Comparison of ENCODE assay signal across 25 cellular contexts in genomic region chr5:95084757-95085156, GRCh38.
"Had no signal": no experiment of that assay in that cellular context is flagged by ENCODE, and none has a peak within 500 bp of the region (broad histone marks: within the 10 kb centered on the region; RNA-seq: fewer than 3 reads in every experiment).

No MANE protein-coding gene starts in this region.

- H3K27ac Mint-ChIP-seq: activated B cell treated with CpG ODN at 0.5 μM for 24 hours; activated CD8-positive, alpha-beta T cell treated with anti-CD3 and anti-CD28 coated beads for 36 hours; activated naive CD4-positive, alpha-beta T cell treated with anti-CD3 and anti-CD28 coated beads, Interleukin-2, amount 50 U/mL, for 24 hours; activated naive CD8-positive, alpha-beta T cell treated with anti-CD3 and anti-CD28 coated beads, Interleukin-2, amount 50 U/mL, for 24 hours; activated T-helper 2 cell treated with anti-CD3 and anti-CD28 coated beads, Interferon-gamma antibody, Interleukin-2, Interleukin-4, amounts not matched to agents 10 μg/mL and 5 μg/mL and 100 μg/mL, durations not matched to agents 14 hours and 24 hours and 36 hours; endodermal cell; natural killer cell; stimulated activated effector memory CD8-positive, alpha-beta T cell treated with anti-CD3 and anti-CD28 coated beads, Interleukin-12 subunit alpha, Interleukin-12 subunit beta, amount 100 ng/mL, for 72 hours; stimulated activated naive CD8-positive, alpha-beta T cell treated with anti-CD3 and anti-CD28 coated beads, Interleukin-15, Interleukin-2, amounts not matched to agents 100 ng/mL and 50 ng/mL, for 24 hours had no signal

- H3K4me1 ChIP-seq: esophagus muscularis mucosa, right lobe of liver, uterus had no signal

- DNase-seq: activated B cell treated with CpG ODN at 0.5 μM for 24 hours; activated CD4-positive, alpha-beta T cell treated with anti-CD3 and anti-CD28 coated beads, Interleukin-2, amount 50 U/mL, for 1 hour; activated CD8-positive, alpha-beta T cell treated with anti-CD3 and anti-CD28 coated beads for 36 hours; activated naive CD8-positive, alpha-beta T cell treated with anti-CD3 and anti-CD28 coated beads, Interleukin-2, amount 50 U/mL, for 24 hours; activated T-cell treated with anti-CD3 and anti-CD28 coated beads, Interleukin-2, amount 50 U/mL, for 4 hours; amygdala; central memory CD4-positive, alpha-beta T cell; endodermal cell; foreskin melanocyte; left lung; lower lobe of right lung; mesenchymal stem cell; natural killer cell; right lobe of liver; stimulated activated CD4-positive, alpha-beta T cell treated with anti-CD3 and anti-CD28 coated beads, Interleukin-12 subunit alpha, Interleukin-12 subunit beta, amount 100 ng/mL, for 4 hours; stimulated activated CD4-positive, alpha-beta T cell treated with anti-CD3 and anti-CD28 coated beads, Interleukin-4, amount 100 ng/mL, for 1 hour; trophoblast cell; uterus had no signal

- H3K9me3 Mint-ChIP-seq: activated B cell treated with CpG ODN at 0.5 μM for 24 hours; activated CD8-positive, alpha-beta T cell treated with anti-CD3 and anti-CD28 coated beads for 36 hours; activated naive CD4-positive, alpha-beta T cell treated with anti-CD3 and anti-CD28 coated beads, Interleukin-2, amount 50 U/mL, for 24 hours; activated naive CD8-positive, alpha-beta T cell treated with anti-CD3 and anti-CD28 coated beads, Interleukin-2, amount 50 U/mL, for 24 hours; activated T-cell treated with anti-CD3 and anti-CD28 coated beads, Interleukin-2, amount 50 U/mL, for 4 hours; activated T-helper 2 cell treated with anti-CD3 and anti-CD28 coated beads, Interferon-gamma antibody, Interleukin-2, Interleukin-4, amounts not matched to agents 10 μg/mL and 5 μg/mL and 100 μg/mL, durations not matched to agents 14 hours and 24 hours and 36 hours; endodermal cell; natural killer cell; stimulated activated effector memory CD8-positive, alpha-beta T cell treated with anti-CD3 and anti-CD28 coated beads, Interleukin-12 subunit alpha, Interleukin-12 subunit beta, amount 100 ng/mL, for 72 hours; stimulated activated naive CD8-positive, alpha-beta T cell treated with anti-CD3 and anti-CD28 coated beads, Interleukin-15, Interleukin-2, amounts not matched to agents 100 ng/mL and 50 ng/mL, for 24 hours had no signal

- H3K9me3 ChIP-seq: esophagus muscularis mucosa, left lung, lower lobe of right lung, right lobe of liver, thoracic aorta, uterus had no signal

- ATAC-seq: activated CD8-positive, alpha-beta T cell treated with anti-CD3 and anti-CD28 coated beads for 36 hours; activated naive CD8-positive, alpha-beta T cell treated with anti-CD3 and anti-CD28 coated beads, Interleukin-2, amount 50 U/mL, for 24 hours; activated T-cell treated with anti-CD3 and anti-CD28 coated beads, Interleukin-2, amount 50 U/mL, for 4 hours; left lung; lower lobe of right lung; natural killer cell; right lobe of liver; stimulated activated effector memory CD8-positive, alpha-beta T cell treated with anti-CD3 and anti-CD28 coated beads, Interleukin-12 subunit alpha, Interleukin-12 subunit beta, amount 100 ng/mL, for 72 hours had no signal

- H3K27me3 ChIP-seq: esophagus muscularis mucosa, left lung, right lobe of liver, uterus had no signal

- H3K36me3 ChIP-seq: esophagus muscularis mucosa, left lung, lower lobe of right lung, right lobe of liver, thoracic aorta, uterus had no signal

- H3K4me1 Mint-ChIP-seq: stimulated activated effector memory CD8-positive, alpha-beta T cell treated with anti-CD3 and anti-CD28 coated beads, Interleukin-12 subunit alpha, Interleukin-12 subunit beta, amount 100 ng/mL, for 72 hours had no signal

- H3K27me3 Mint-ChIP-seq: activated naive CD4-positive, alpha-beta T cell treated with anti-CD3 and anti-CD28 coated beads, Interleukin-2, amount 50 U/mL, for 24 hours; activated naive CD8-positive, alpha-beta T cell treated with anti-CD3 and anti-CD28 coated beads, Interleukin-2, amount 50 U/mL, for 24 hours had no signal

- H3K4me3 ChIP-seq: esophagus muscularis mucosa, left lung, lower lobe of right lung, right lobe of liver, skin epidermis, thoracic aorta, uterus had no signal

- H3K27ac ChIP-seq: esophagus muscularis mucosa, left lung, lower lobe of right lung, right lobe of liver, skin epidermis, thoracic aorta, uterus had no signal

- H3K4me3 Mint-ChIP-seq: activated B cell treated with CpG ODN at 0.5 μM for 24 hours; activated CD8-positive, alpha-beta T cell treated with anti-CD3 and anti-CD28 coated beads for 36 hours; activated naive CD4-positive, alpha-beta T cell treated with anti-CD3 and anti-CD28 coated beads, Interleukin-2, amount 50 U/mL, for 24 hours; activated naive CD8-positive, alpha-beta T cell treated with anti-CD3 and anti-CD28 coated beads, Interleukin-2, amount 50 U/mL, for 24 hours; activated T-cell treated with anti-CD3 and anti-CD28 coated beads, Interleukin-2, amount 50 U/mL, for 4 hours; endodermal cell; natural killer cell; stimulated activated effector memory CD8-positive, alpha-beta T cell treated with anti-CD3 and anti-CD28 coated beads, Interleukin-12 subunit alpha, Interleukin-12 subunit beta, amount 100 ng/mL, for 72 hours; stimulated activated naive CD8-positive, alpha-beta T cell treated with anti-CD3 and anti-CD28 coated beads, Interleukin-15, Interleukin-2, amounts not matched to agents 100 ng/mL and 50 ng/mL, for 24 hours had no signal

- H3K36me3 Mint-ChIP-seq: activated naive CD4-positive, alpha-beta T cell treated with anti-CD3 and anti-CD28 coated beads, Interleukin-2, amount 50 U/mL, for 24 hours; natural killer cell; stimulated activated effector memory CD8-positive, alpha-beta T cell treated with anti-CD3 and anti-CD28 coated beads, Interleukin-12 subunit alpha, Interleukin-12 subunit beta, amount 100 ng/mL, for 72 hours had no signal
